ENCODE assay signal across 8 cellular contexts in genomic region chr6:106325336-106326178, GRCh38. TPM values are rescaled to one million over a fixed set of nuclear protein-coding genes. Genes with fewer than 3 reads are reported as not detected.
DNase-seq lines count a peak whose midpoint lies in the region; ATAC-seq and TF ChIP-seq lines count a peak whose summit lies in the region.

Gene ATG5 (minus strand): TSS chr6:106325760. CDS start chr6:106316208, 9,552 bp downstream.

- H3K4me3 Mint-ChIP-seq in type B pancreatic cell: peak within 1 kb of the TSS; percentile 98

- peaks cover 19% of the 10 kb centered on the region for H3K27me3 Mint-ChIP-seq in type B pancreatic cell

- no peaks in the 10 kb centered on the region for H3K9me3 ChIP-seq in heart left ventricle

- peaks cover 0 to 7% (median 0%) of the 10 kb centered on the region in 9 donors for H3K27me3 ChIP-seq in heart left ventricle

- peak; percentile 99 for DNase-seq in GM13976 (ENCODE audit: low spot score)
- peak; percentile 96 for DNase-seq in NCI-H146 treated with DMSO at 0.1 percent for 48 hours (lab: John Stamatoyannopoulos, UW; ENCODE audit: unreplicated experiment)
- DNase-seq in amniotic epithelial cell (ENCODE audit: low read depth): peak; percentile 98
- peak; percentile 99 to 100 (median 99) for DNase-seq in heart left ventricle
- peak; percentile 97 for DNase-seq in pons (ENCODE audit: low spot score)
- peak; percentile 100 for DNase-seq in type B pancreatic cell (ENCODE audit: extremely low spot score, unreplicated experiment)

- H3K4me1 Mint-ChIP-seq in type B pancreatic cell (ENCODE audit: unreplicated experiment): peaks cover 31% of the 10 kb centered on the region

- H3K36me3 ChIP-seq in heart left ventricle: no peaks in the 10 kb centered on the region

- H3K27ac ChIP-seq in heart left ventricle: peak within 1 kb of the TSS; percentile 82 to 95 (median 86)

- H3K27ac Mint-ChIP-seq in type B pancreatic cell: peak within 1 kb of the TSS; percentile 98

- intact Hi-C loops in T-helper 1 cell treated with Interleukin-12 subunit alpha and Interleukin-12 subunit beta and Interleukin-4 antibody, amounts not matched to agents 30 ng/mL and 1 ng/mL, for 36 hours (cut with micrococcal nuclease): loop anchor here (1.0 to 10.0 kb wide), 15 partner anchors 10 to 1969 kb away; partner anchors contain the start of genes AFG1L, HACE1, MTRES1 and PREP
- intact Hi-C loops in heart left ventricle (cut with DNase I): loop anchor here in 3 of 10 donors (10.0 kb wide), 3 partner anchors 331 to 841 kb away; no protein-coding TSS in a partner anchor

- H3K36me3 Mint-ChIP-seq in type B pancreatic cell: peaks cover 16% of the 10 kb centered on the region

- ATAC-seq in HG02870 (IDR thresholded peaks at IDR 0.05; ENCODE audit: unreplicated experiment): peak; percentile 93
- peak; percentile 97 to 99 (median 98) for ATAC-seq in heart left ventricle

- H3K9me3 Mint-ChIP-seq in type B pancreatic cell: peaks cover 4% of the 10 kb centered on the region

- 1 to 2% (median 2%) methylated on average over 37 to 56 of the region's 56 CpGs for whole genome bisulfite sequencing in heart left ventricle, 4 donors

- in situ Hi-C loops in GM13976 (cut with MboI; ENCODE audit: low sequenced_read_pairs, unreplicated experiment): loop anchor here (25.0 kb wide), 1 partner anchor 662 kb away; no protein-coding TSS in a partner anchor

- peak within 1 kb of the TSS; percentile 65 to 97 (median 80) for H3K4me3 ChIP-seq in heart left ventricle

- TF ChIP-seq CTCF in GM13976 (IDR thresholded peaks at IDR 0.05; ENCODE audit: borderline replicate concordance, control extremely low read depth, extremely low read depth, insufficient read depth, missing control alignments): no peak
- TF ChIP-seq CTCF in heart left ventricle (IDR thresholded peaks at IDR 0.05): no peak
- TF ChIP-seq CTCF in type B pancreatic cell (conservative IDR thresholded peaks at IDR 0.05): no peak

- TF ChIP-seq POLR2A in heart left ventricle (IDR thresholded peaks at IDR 0.05): peak; percentile 15 to 79

- H3K4me1 ChIP-seq in heart left ventricle: peaks cover 3 to 19% (median 13%) of the 10 kb centered on the region in 12 donors

RNA-seq across cellular contexts. Expression of gene ATG5, which starts in this region (rescaled TPM):
- total RNA-seq in T-helper 1 cell treated with Interleukin-12 subunit alpha and Interleukin-12 subunit beta and Interleukin-4 antibody, amounts not matched to agents 30 ng/mL and 1 ng/mL, for 36 hours: 33.8 and 35.9 TPM in 2 replicates
- total RNA-seq in heart left ventricle (10 to 100 TPM; 12.6 to 23.9 (median 14.3) TPM), type B pancreatic cell (ENCODE audit: low replicate concordance) (27.8 and 39.3 TPM in 2 replicates)
- 10 to 100 TPM in 1 of 2 donors, 1 to 10 TPM in 1; 8.8 to 20.1 TPM for polyA plus RNA-seq in heart left ventricle

Comparison
In these comparisons a context has a peak if more than half of its experiments do, and no peak if none do; other contexts are left out.
1. Peak in every context shown above with its lines: DNase-seq, ATAC-seq, H3K4me3 ChIP-seq and H3K27ac ChIP-seq.